ENCODE assay signal across 25 cellular contexts in the genomic region with DNA sequence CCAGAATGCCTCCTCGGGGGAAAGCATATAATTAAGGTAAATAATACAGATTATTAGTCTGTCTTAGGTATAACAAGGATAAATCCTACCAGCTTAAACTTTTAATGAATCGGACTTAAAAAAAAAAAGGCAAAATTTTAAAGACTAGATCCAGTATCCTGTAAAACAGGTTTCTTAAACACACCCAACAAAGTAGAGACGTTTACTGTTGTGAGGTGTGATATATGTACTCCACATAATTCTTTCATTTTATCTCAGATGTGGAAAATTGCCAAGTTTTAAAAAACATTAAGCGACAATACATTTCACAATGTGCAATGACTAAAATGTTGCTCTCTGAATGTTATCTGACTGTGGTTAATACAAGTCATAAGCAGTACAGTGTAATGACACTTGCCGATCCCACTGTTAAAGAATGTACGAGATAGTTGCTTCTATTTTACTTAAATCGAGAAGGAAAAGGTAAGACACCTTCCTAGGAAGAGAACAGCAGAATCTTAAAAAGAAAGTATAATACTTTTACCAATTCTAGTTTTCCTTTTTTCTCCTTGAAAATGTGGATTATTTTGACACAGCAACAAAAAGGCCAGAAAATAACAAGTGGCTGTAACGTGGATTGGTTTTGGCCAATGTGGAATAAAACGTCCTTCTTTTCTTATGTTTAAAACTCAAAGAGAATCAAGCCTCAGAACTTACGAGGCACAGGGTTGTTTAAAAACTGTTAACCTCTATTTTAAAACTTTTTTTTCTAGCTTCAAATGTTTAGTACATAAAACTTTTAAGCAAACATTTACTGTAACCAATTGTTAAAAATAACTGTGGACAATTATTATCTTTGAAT. TPM values are rescaled to one million over a fixed set of nuclear protein-coding genes. Genes with fewer than 3 reads are reported as not detected.
DNase-seq lines count a peak whose midpoint lies in the region; ATAC-seq, FAIRE-seq and TF ChIP-seq lines count a peak whose summit lies in the region.
"Had no signal": no experiment of that assay in that cellular context is flagged by ENCODE, and none has a peak within 500 bp of the region (broad histone marks: within the 10 kb centered on the region; RNA-seq: fewer than 3 reads in every experiment).

No MANE protein-coding gene starts in this region.

- H3K36me3 Mint-ChIP-seq in endodermal cell (ENCODE audit: low read depth): peaks cover 53% of the 10 kb centered on the region
- H3K36me3 Mint-ChIP-seq in mesothelial cell of epicardium: peaks cover 35% of the 10 kb centered on the region

- ATAC-seq in HG03354 (IDR thresholded peaks at IDR 0.05; ENCODE audit: poor library complexity, severe bottlenecking, unreplicated experiment): no peak
- ATAC-seq in HG02571 (IDR thresholded peaks at IDR 0.05; ENCODE audit: unreplicated experiment): no peak
- ATAC-seq: HCT116, lower lobe of right lung had no signal

- POLR2A ChIA-PET in PC-9 (lab: Charles Lee; ENCODE audit: unreplicated experiment): interaction anchor here (0.6 kb wide), 5 partner anchors 22 to 94 kb away, joined by 4 to 8 read pairs (median 4); no protein-coding TSS in a partner anchor

- H3K9ac ChIP-seq in endodermal cell (ENCODE audit: extremely low read depth, low read length, poor library complexity, severe bottlenecking): no peak overlapping the region
- H3K9ac ChIP-seq: BLaER1, SK-N-SH had no signal

- H3K4me1 ChIP-seq in PC-9 (replicated peaks; ENCODE audit: insufficient read depth) (peaks cover 20% of the 10 kb centered on the region), endodermal cell (ENCODE audit: control insufficient read depth, insufficient read depth, low read length) (peaks cover 3% of the 10 kb centered on the region)
- H3K4me1 ChIP-seq: esophagus muscularis mucosa, lower lobe of right lung, prostate gland, upper lobe of left lung had no signal

- H2AFZ ChIP-seq in PC-9: no peak overlapping the region

- H3K4me3 Mint-ChIP-seq in endodermal cell: no peak overlapping the region
- H3K4me3 Mint-ChIP-seq in mesothelial cell of epicardium: peak overlapping the region; percentile 14
- H3K4me3 Mint-ChIP-seq: activated naive CD8-positive, alpha-beta T cell treated with anti-CD3 and anti-CD28 coated beads, Interleukin-2, amount 10 ng/mL, durations not matched to agents 7 days and 5 days had no signal

- TF ChIP-seq CTCF in PC-9 (conservative IDR thresholded peaks at IDR 0.05) (no peak), endodermal cell (conservative IDR thresholded peaks at IDR 0.05) (no peak), mesothelial cell of epicardium (IDR thresholded peaks at IDR 0.05; ENCODE audit: unreplicated experiment) (no peak)

- peak overlapping the region; percentile 52 for H3K27ac ChIP-seq in PC-9
- no peak overlapping the region for H3K27ac ChIP-seq in endodermal cell (ENCODE audit: low read depth, low read length)
- H3K27ac ChIP-seq: BLaER1, esophagus muscularis mucosa, lower lobe of right lung, prostate gland, upper lobe of left lung, WERI-Rb-1 had no signal

- peak; percentile 57 for FAIRE-seq in A204.1 (lab: Jason Lieb, UNC)
- FAIRE-seq: GM12892, keratinocyte had no signal

- peak overlapping the region; percentile 46 for H3K4me2 ChIP-seq in PC-9
- H3K4me2 ChIP-seq: BLaER1, SK-N-SH had no signal

- CTCF ChIA-PET in PC-9 (lab: Charles Lee): interaction anchor here (0.6 kb wide), 1 partner anchor 96 kb away, joined by 4 read pairs; no protein-coding TSS in a partner anchor

- WGBS in endodermal cell (ENCODE audit: insufficient coverage in 1 of 2, insufficient read length in 1 of 2), 2 experiments: 96 to 100% methylated on average over 5 to 8 of the region's 10 CpGs

- H3K79me2 ChIP-seq in PC-9 (ENCODE audit: low read depth): no peaks in the 10 kb centered on the region

- no TSS peak for BruUV-seq in PC-9 (replicated peaks; lab: Mats Ljungman, UMichigan)

- DNase-seq in PC-9 (peak in 1 of 2 experiments; percentile 85), endodermal cell (no peak), mesothelial cell of epicardium (ENCODE audit: low spot score in 2 of 2, unreplicated experiment in 2 of 2) (no peak), NCI-H510A treated with DMSO at 0.1 percent for 48 hours (lab: John Stamatoyannopoulos, UW) (no peak), NCI-H510A (lab: John Stamatoyannopoulos, UW) (no peak)
- DNase-seq: ACHN; activated CD4-positive, alpha-beta T cell treated with anti-CD3 and anti-CD28 coated beads, Interleukin-2, amount 50 U/mL, for 1 hour; activated naive CD8-positive, alpha-beta T cell treated with anti-CD3 and anti-CD28 coated beads, Interleukin-2, amount 10 ng/mL, durations not matched to agents 7 days and 5 days; effector CD8-positive, alpha-beta T cell; lower lobe of right lung; NCI-H1092 treated with DMSO at 0.1 percent for 48 hours; NCI-H187 treated with DMSO at 0.1 percent for 48 hours; SK-N-SH; stimulated activated CD8-positive, alpha-beta memory T cell treated with anti-CD3 and anti-CD28 coated beads, Interleukin-4, amount 100 ng/mL, for 48 hours; upper lobe of left lung; WERI-Rb-1 had no signal

- H3K27me3 ChIP-seq in PC-9 (ENCODE audit: insufficient read depth, low read depth) (no peaks in the 10 kb centered on the region), endodermal cell (ENCODE audit: control insufficient read depth, insufficient read depth, low read length, poor library complexity, severe bottlenecking) (no peaks in the 10 kb centered on the region)
- H3K27me3 ChIP-seq: BLaER1, esophagus muscularis mucosa, upper lobe of left lung had no signal

- H3K9me3 Mint-ChIP-seq in endodermal cell (no peaks in the 10 kb centered on the region), mesothelial cell of epicardium (no peaks in the 10 kb centered on the region)
- H3K9me3 Mint-ChIP-seq: activated naive CD8-positive, alpha-beta T cell treated with anti-CD3 and anti-CD28 coated beads, Interleukin-2, amount 10 ng/mL, durations not matched to agents 7 days and 5 days had no signal

- no peaks in the 10 kb centered on the region for H3K9me3 ChIP-seq in PC-9 (ENCODE audit: insufficient read depth, low read depth)
- H3K9me3 ChIP-seq in endodermal cell (ENCODE audit: control insufficient read depth, low read length): no peaks in the 10 kb centered on the region
- H3K9me3 ChIP-seq: BLaER1, esophagus muscularis mucosa, lower lobe of right lung, prostate gland, SK-N-SH, upper lobe of left lung had no signal

- H3K27ac Mint-ChIP-seq in endodermal cell (peak overlapping the region; percentile 81), mesothelial cell of epicardium (peak overlapping the region; percentile 84)
- H3K27ac Mint-ChIP-seq: activated naive CD8-positive, alpha-beta T cell treated with anti-CD3 and anti-CD28 coated beads, Interleukin-2, amount 10 ng/mL, durations not matched to agents 7 days and 5 days had no signal

- peaks cover 7% of the 10 kb centered on the region for H3F3A ChIP-seq in PC-9 (ENCODE audit: insufficient read depth, low read depth)

- peaks cover 19% of the 10 kb centered on the region; the same call in 1 of the 2 replicates for H3K36me3 ChIP-seq in PC-9 (ENCODE audit: low read depth)
- H3K36me3 ChIP-seq in endodermal cell (ENCODE audit: control insufficient read depth, insufficient read depth, low read length): peaks cover 86% of the 10 kb centered on the region
- H3K36me3 ChIP-seq: prostate gland had no signal

- no peaks in the 10 kb centered on the region for H4K20me1 ChIP-seq in PC-9 (ENCODE audit: insufficient read depth)

- intact Hi-C loops in PC-9 (cut with micrococcal nuclease; ENCODE audit: unreplicated experiment): loop anchor here (1.0 kb wide), 1 partner anchor 22 kb away; no protein-coding TSS in a partner anchor

- H3K4me1 Mint-ChIP-seq in endodermal cell (peaks cover 8% of the 10 kb centered on the region), mesothelial cell of epicardium (peaks cover 22% of the 10 kb centered on the region)
- H3K4me1 Mint-ChIP-seq: activated naive CD8-positive, alpha-beta T cell treated with anti-CD3 and anti-CD28 coated beads, Interleukin-2, amount 10 ng/mL, durations not matched to agents 7 days and 5 days had no signal

- H3K9me2 ChIP-seq in PC-9 (ENCODE audit: insufficient read depth): no peaks in the 10 kb centered on the region
- H3K9me2 ChIP-seq: SK-N-SH had no signal

- H3K27me3 Mint-ChIP-seq in endodermal cell (ENCODE audit: insufficient read depth) (no peaks in the 10 kb centered on the region), mesothelial cell of epicardium (ENCODE audit: low read depth) (no peaks in the 10 kb centered on the region)
- H3K27me3 Mint-ChIP-seq: activated naive CD8-positive, alpha-beta T cell treated with anti-CD3 and anti-CD28 coated beads, Interleukin-2, amount 10 ng/mL, durations not matched to agents 7 days and 5 days had no signal

- H3K4me3 ChIP-seq in PC-9 (no peak overlapping the region), endodermal cell (ENCODE audit: low read length) (no peak overlapping the region)
- H3K4me3 ChIP-seq: BLaER1, esophagus muscularis mucosa, lower lobe of right lung, prostate gland, upper lobe of left lung had no signal

RNA-seq across cellular contexts. Expression of gene TP53BP2, which starts 51.5 kb away (rescaled TPM):
- total RNA-seq in PC-9 (2021): 63.1 and 81.4 TPM in 2 replicates
- total RNA-seq in endodermal cell: 10 to 100 TPM; 53.6 to 59.8 TPM
- polyA plus RNA-seq in endodermal cell (2013, experiment 1 of 2): 40.4 TPM
- polyA plus RNA-seq in endodermal cell (2013, experiment 2 of 2): 41.3 TPM
- 63.8 to 75.3 TPM (median 64.6 TPM) in 3 replicates for total RNA-seq in mesothelial cell of epicardium
